ENCODE assay signal across 8 cellular contexts in genomic region chr10:31242902-31243301, GRCh38.
DNase-seq lines count a peak whose midpoint lies in the region; ATAC-seq, FAIRE-seq and TF ChIP-seq lines count a peak whose summit lies in the region.

No MANE protein-coding gene starts in this region.

- no peak for FAIRE-seq in A549 (lab: Jason Lieb, UNC)
- peak; percentile 99 for FAIRE-seq in H54 (lab: Jason Lieb, UNC)

- H3K4me3 ChIP-seq in A549 (no peak overlapping the region), skeletal muscle satellite cell (ENCODE audit: low read length) (no peak overlapping the region)

- H3K4me1 ChIP-seq in A549 (peaks cover 16% of the 10 kb centered on the region), skeletal muscle satellite cell (ENCODE audit: control insufficient read depth, insufficient read depth, low read length) (peaks cover 21% of the 10 kb centered on the region)

- H3K9me3 ChIP-seq in A549, result no peaks in the 10 kb centered on the region
- H3K9me3 ChIP-seq in skeletal muscle satellite cell (replicated peaks; ENCODE audit: low read length), result no peaks in the 10 kb centered on the region

- no peak for TF ChIP-seq CTCF in A549 (IDR thresholded peaks at IDR 0.05)

- peak overlapping the region; percentile 51 for H3K4me2 ChIP-seq in A549
- H3K4me2 ChIP-seq in skeletal muscle satellite cell (ENCODE audit: low read length), result peak overlapping the region; percentile 18

- POLR2A ChIA-PET in A549 (lab: Yijun Ruan, JAX), result interaction anchor here (1.0 kb wide), 1 partner anchor 211 kb away, joined by 3 read pairs; the partner anchor contains the start of gene ZNF438

- DNase-seq in A549 (ENCODE audit: low read depth in 1 of 2, low spot score in 1 of 2) (peak; percentile 40 to 84), H54 (ENCODE audit: insufficient read length, low spot score) (peak; percentile 38), SW 1271 (lab: John Stamatoyannopoulos, UW) (peak; percentile 85 to 87), brain pericyte (ENCODE audit: low read depth, low spot score) (peak; percentile 68)

- CTCF ChIA-PET in A549 (lab: Yijun Ruan, JAX), result no interaction called here

- no peaks in the 10 kb centered on the region for H3K27me3 ChIP-seq in skeletal muscle satellite cell (ENCODE audit: control insufficient read depth, insufficient read depth, low read length)

- TF ChIP-seq EP300 in A549 (IDR thresholded peaks at IDR 0.05), result no peak; a peak in 1 of 5 replicates

- no peaks in the 10 kb centered on the region for H3K36me3 ChIP-seq in skeletal muscle satellite cell (ENCODE audit: insufficient read depth, low read length)

- WGBS in A549 (ENCODE audit: missing lambda C conversion rate), result 47% methylated on average over 1 of the region's 1 CpG

- H3K9ac ChIP-seq in skeletal muscle satellite cell (ENCODE audit: low read depth, low read length), result no peak overlapping the region

- peak; percentile 91 to 95 for ATAC-seq in A549
- ATAC-seq in HG03520 (IDR thresholded peaks at IDR 0.05; ENCODE audit: unreplicated experiment), result no peak
- ATAC-seq in HG02642 (IDR thresholded peaks at IDR 0.05; ENCODE audit: poor library complexity, unreplicated experiment), result no peak
- no peak for ATAC-seq in GM18502 (IDR thresholded peaks at IDR 0.05; ENCODE audit: poor library complexity, unreplicated experiment)

- H3K27ac ChIP-seq in A549, result peak overlapping the region; percentile 59 to 80

- TF ChIP-seq RAD21 in A549 (conservative IDR thresholded peaks at IDR 0.05 in 1 of 2, IDR thresholded peaks at IDR 0.05 in 1 of 2), result no peak

- TF ChIP-seq POLR2A in A549 (IDR thresholded peaks at IDR 0.05; ENCODE audit: low read length) (no peak), H54 (IDR thresholded peaks at IDR 0.05; ENCODE audit: low read depth, low read length) (no peak)

TF ChIP-seq in A549, 52 proteins besides CTCF, POLR2A, EP300 and RAD21:
- TF ChIP-seq MAFK (IDR thresholded peaks at IDR 0.05; ENCODE audit: partially characterized antibody), result peak; percentile 98
- peak; percentile 79 for TF ChIP-seq FOSL2 (IDR thresholded peaks at IDR 0.05)
- TF ChIP-seq FOSL2 (CRISPR knock-in tag; IDR thresholded peaks at IDR 0.05), result peak; percentile 76
- TF ChIP-seq HOXA7 (CRISPR knock-in tag; IDR thresholded peaks at IDR 0.05), result no peak
- TF ChIP-seq ATOH8 (CRISPR knock-in tag; IDR thresholded peaks at IDR 0.05; ENCODE audit: low read depth), result peak; percentile 17; the same call in 1 of the 2 replicates
- TF ChIP-seq JUN (IDR thresholded peaks at IDR 0.05), result 0 out of 5 replicates have a peak, but pooled peaks of 1 of the 2 experiments have one; percentile 15
- TF ChIP-seq, protein P1, sequence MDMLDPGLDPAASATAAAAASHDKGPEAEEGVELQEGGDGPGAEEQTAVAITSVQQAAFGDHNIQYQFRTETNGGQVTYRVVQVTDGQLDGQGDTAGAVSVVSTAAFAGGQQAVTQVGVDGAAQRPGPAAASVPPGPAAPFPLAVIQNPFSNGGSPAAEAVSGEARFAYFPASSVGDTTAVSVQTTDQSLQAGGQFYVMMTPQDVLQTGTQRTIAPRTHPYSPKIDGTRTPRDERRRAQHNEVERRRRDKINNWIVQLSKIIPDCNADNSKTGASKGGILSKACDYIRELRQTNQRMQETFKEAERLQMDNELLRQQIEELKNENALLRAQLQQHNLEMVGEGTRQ (IDR thresholded peaks at IDR 0.05), result no peak
- TF ChIP-seq JUNB (IDR thresholded peaks at IDR 0.05), result peak; percentile 64
- TF ChIP-seq NFE2L2 (conservative IDR thresholded peaks at IDR 0.05; ENCODE audit: low read length), result peak; percentile 81

Comparison
In these comparisons a context has a peak if more than half of its experiments do, and no peak if none do; other contexts are left out.
1. ATAC-seq: peak in A549 (2 of 2); none in HG03520 (single experiment), HG02642 (single experiment) and GM18502 (single experiment).
2. Peak in every context shown above with its lines, with median percentiles within 50 percentile points of each other: DNase-seq.